In genomic region chr1:155976062-155976912, GRCh38 we compare ENCODE assay signal across 1 cellular context.
TF ChIP-seq lines count a peak whose summit lies in the region.

No MANE protein-coding gene starts in this region.

TF ChIP-seq in GM23338, 12 proteins besides CTCF, POLR2A, EP300 and RAD21 (continued from another document):
- no peak for TF ChIP-seq ZNF462 (CRISPR knock-in tag; IDR thresholded peaks at IDR 0.05)
- no peak for TF ChIP-seq ZNF114 (CRISPR knock-in tag; IDR thresholded peaks at IDR 0.05)
- no peak for TF ChIP-seq STAT1 (IDR thresholded peaks at IDR 0.05; ENCODE audit: unreplicated experiment)
